1 cellular context compared by ENCODE assay signal in the genomic region with DNA sequence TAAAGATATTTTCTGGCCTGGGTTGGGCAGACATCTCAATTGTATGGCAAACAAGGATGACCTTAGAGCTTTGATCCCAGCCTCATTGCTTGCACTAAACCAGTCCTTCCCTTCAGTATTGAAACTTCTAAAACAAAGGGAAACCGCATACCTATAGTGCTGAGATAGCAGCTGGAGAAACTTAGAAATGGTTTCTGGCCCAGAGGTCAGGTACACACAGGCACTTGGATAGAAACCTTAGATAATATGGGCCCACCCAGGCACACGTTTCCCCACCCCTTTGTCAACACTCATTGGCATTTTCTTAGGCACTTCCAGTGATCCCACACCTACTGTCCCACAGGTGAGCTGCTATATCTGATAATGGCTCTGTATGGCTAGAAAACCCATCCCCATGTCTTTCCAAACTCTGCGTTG.
TF ChIP-seq lines count a peak whose summit lies in the region.

No MANE protein-coding gene starts in this region.

TF ChIP-seq in HepG2, 621 proteins besides CTCF, POLR2A, EP300 and RAD21 (continued from another document and continues in another):
- TF ChIP-seq, protein P1, sequence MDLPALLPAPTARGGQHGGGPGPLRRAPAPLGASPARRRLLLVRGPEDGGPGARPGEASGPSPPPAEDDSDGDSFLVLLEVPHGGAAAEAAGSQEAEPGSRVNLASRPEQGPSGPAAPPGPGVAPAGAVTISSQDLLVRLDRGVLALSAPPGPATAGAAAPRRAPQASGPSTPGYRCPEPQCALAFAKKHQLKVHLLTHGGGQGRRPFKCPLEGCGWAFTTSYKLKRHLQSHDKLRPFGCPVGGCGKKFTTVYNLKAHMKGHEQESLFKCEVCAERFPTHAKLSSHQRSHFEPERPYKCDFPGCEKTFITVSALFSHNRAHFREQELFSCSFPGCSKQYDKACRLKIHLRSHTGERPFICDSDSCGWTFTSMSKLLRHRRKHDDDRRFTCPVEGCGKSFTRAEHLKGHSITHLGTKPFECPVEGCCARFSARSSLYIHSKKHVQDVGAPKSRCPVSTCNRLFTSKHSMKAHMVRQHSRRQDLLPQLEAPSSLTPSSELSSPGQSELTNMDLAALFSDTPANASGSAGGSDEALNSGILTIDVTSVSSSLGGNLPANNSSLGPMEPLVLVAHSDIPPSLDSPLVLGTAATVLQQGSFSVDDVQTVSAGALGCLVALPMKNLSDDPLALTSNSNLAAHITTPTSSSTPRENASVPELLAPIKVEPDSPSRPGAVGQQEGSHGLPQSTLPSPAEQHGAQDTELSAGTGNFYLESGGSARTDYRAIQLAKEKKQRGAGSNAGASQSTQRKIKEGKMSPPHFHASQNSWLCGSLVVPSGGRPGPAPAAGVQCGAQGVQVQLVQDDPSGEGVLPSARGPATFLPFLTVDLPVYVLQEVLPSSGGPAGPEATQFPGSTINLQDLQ (CRISPR knock-in tag; IDR thresholded peaks at IDR 0.05), result no peak
- TF ChIP-seq SMC3 (IDR thresholded peaks at IDR 0.05; ENCODE audit: low read length) (0 out of 2 replicates have a peak, but pooled peaks have one; percentile 1), ZMYM3 (CRISPR knock-in tag; IDR thresholded peaks at IDR 0.05) (peak; percentile 50; the same call in 1 of the 2 replicates), NR2C2 (CRISPR knock-in tag; IDR thresholded peaks at IDR 0.05; ENCODE audit: borderline replicate concordance) (0 out of 2 replicates have a peak, but pooled peaks have one; percentile 50), HOXA5 (CRISPR knock-in tag; IDR thresholded peaks at IDR 0.05) (0 out of 2 replicates have a peak, but pooled peaks have one; percentile 42), TCF7 (IDR thresholded peaks at IDR 0.05; ENCODE audit: low read depth) (peak; percentile 98), ZBTB38 (CRISPR knock-in tag; IDR thresholded peaks at IDR 0.05) (no peak), ATF6 (CRISPR knock-in tag; conservative IDR thresholded peaks at IDR 0.05) (no peak), ZSCAN31 (CRISPR knock-in tag; IDR thresholded peaks at IDR 0.05; ENCODE audit: low read depth) (0 out of 2 replicates have a peak, but pooled peaks have one; percentile 22), SOX5 (CRISPR knock-in tag; IDR thresholded peaks at IDR 0.05; ENCODE audit: borderline replicate concordance) (peak; percentile 98), ZNF572 (CRISPR knock-in tag; IDR thresholded peaks at IDR 0.05) (no peak), ZFP62 (CRISPR knock-in tag; IDR thresholded peaks at IDR 0.05) (no peak), ZNF83 (CRISPR knock-in tag; IDR thresholded peaks at IDR 0.05; ENCODE audit: borderline replicate concordance) (no peak), ZNF230 (CRISPR knock-in tag; IDR thresholded peaks at IDR 0.05) (peak; percentile 29; the same call in 1 of the 2 replicates), SMAD9 (CRISPR knock-in tag; IDR thresholded peaks at IDR 0.05) (no peak), AFF4 (CRISPR knock-in tag; IDR thresholded peaks at IDR 0.05) (peak; percentile 10; the same call in 1 of the 2 replicates), MAFK (conservative IDR thresholded peaks at IDR 0.05 in 1 of 2, IDR thresholded peaks at IDR 0.05 in 1 of 2; ENCODE audit: low read length in 2 of 2) (peak; percentile 29 to 33; a peak in 1 of 4 replicates), HOXA9 (CRISPR knock-in tag; IDR thresholded peaks at IDR 0.05; ENCODE audit: borderline replicate concordance) (no peak), RAD51 (IDR thresholded peaks at IDR 0.05; ENCODE audit: borderline replicate concordance) (no peak), ZBTB44 (CRISPR knock-in tag; IDR thresholded peaks at IDR 0.05) (no peak), KLF16 (CRISPR knock-in tag; IDR thresholded peaks at IDR 0.05) (peak in 1 of 2 experiments; percentile 51; a peak in 1 of 4 replicates), NFIC (IDR thresholded peaks at IDR 0.05; ENCODE audit: low read length) (peak; percentile 91), GATAD2A (CRISPR knock-in tag; IDR thresholded peaks at IDR 0.05) (peak; percentile 87; the same call in 1 of the 2 replicates), ZFP41 (CRISPR knock-in tag; IDR thresholded peaks at IDR 0.05; ENCODE audit: borderline replicate concordance) (no peak), KDM1A (CRISPR knock-in tag; IDR thresholded peaks at IDR 0.05) (peak; percentile 59; the same call in 1 of the 2 replicates), ZNF710 (CRISPR knock-in tag; IDR thresholded peaks at IDR 0.05; ENCODE audit: borderline replicate concordance) (peak; percentile 69; the same call in 1 of the 2 replicates), SP2 (CRISPR knock-in tag; IDR thresholded peaks at IDR 0.05) (no peak), ZBTB34 (CRISPR knock-in tag; IDR thresholded peaks at IDR 0.05) (peak; percentile 94), TCF7L2 (IDR thresholded peaks at IDR 0.05; ENCODE audit: low read depth, low read length) (peak; percentile 91), ATF7 (IDR thresholded peaks at IDR 0.05) (no peak), ATF7 (CRISPR knock-in tag; IDR thresholded peaks at IDR 0.05) (no peak), ZNF704 (CRISPR knock-in tag; IDR thresholded peaks at IDR 0.05; ENCODE audit: borderline replicate concordance) (no peak; the same call in 1 of the 2 replicates)
- TF ChIP-seq, protein P2, sequence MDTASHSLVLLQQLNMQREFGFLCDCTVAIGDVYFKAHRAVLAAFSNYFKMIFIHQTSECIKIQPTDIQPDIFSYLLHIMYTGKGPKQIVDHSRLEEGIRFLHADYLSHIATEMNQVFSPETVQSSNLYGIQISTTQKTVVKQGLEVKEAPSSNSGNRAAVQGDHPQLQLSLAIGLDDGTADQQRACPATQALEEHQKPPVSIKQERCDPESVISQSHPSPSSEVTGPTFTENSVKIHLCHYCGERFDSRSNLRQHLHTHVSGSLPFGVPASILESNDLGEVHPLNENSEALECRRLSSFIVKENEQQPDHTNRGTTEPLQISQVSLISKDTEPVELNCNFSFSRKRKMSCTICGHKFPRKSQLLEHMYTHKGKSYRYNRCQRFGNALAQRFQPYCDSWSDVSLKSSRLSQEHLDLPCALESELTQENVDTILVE (CRISPR knock-in tag; IDR thresholded peaks at IDR 0.05), result peak; percentile 73; the same call in 1 of the 2 replicates
- TF ChIP-seq, protein P3, sequence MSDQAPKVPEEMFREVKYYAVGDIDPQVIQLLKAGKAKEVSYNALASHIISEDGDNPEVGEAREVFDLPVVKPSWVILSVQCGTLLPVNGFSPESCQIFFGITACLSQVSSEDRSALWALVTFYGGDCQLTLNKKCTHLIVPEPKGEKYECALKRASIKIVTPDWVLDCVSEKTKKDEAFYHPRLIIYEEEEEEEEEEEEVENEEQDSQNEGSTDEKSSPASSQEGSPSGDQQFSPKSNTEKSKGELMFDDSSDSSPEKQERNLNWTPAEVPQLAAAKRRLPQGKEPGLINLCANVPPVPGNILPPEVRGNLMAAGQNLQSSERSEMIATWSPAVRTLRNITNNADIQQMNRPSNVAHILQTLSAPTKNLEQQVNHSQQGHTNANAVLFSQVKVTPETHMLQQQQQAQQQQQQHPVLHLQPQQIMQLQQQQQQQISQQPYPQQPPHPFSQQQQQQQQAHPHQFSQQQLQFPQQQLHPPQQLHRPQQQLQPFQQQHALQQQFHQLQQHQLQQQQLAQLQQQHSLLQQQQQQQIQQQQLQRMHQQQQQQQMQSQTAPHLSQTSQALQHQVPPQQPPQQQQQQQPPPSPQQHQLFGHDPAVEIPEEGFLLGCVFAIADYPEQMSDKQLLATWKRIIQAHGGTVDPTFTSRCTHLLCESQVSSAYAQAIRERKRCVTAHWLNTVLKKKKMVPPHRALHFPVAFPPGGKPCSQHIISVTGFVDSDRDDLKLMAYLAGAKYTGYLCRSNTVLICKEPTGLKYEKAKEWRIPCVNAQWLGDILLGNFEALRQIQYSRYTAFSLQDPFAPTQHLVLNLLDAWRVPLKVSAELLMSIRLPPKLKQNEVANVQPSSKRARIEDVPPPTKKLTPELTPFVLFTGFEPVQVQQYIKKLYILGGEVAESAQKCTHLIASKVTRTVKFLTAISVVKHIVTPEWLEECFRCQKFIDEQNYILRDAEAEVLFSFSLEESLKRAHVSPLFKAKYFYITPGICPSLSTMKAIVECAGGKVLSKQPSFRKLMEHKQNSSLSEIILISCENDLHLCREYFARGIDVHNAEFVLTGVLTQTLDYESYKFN (CRISPR knock-in tag; conservative IDR thresholded peaks at IDR 0.05), result peak; percentile 92
